8 cellular contexts compared by ENCODE assay signal in genomic region chr22:37544955-37545702, GRCh38. TPM values are rescaled to one million over a fixed set of nuclear protein-coding genes. Genes with fewer than 3 reads are reported as not detected.
DNase-seq lines count a peak whose midpoint lies in the region; ATAC-seq and TF ChIP-seq lines count a peak whose summit lies in the region.

No MANE protein-coding gene starts in this region.

- H2BK15ac ChIP-seq in IMR-90 (ENCODE audit: low read depth, low read length) = peak overlapping the region; percentile 45; the same call in 2 of the 3 replicates

- H3K27ac Mint-ChIP-seq in stimulated activated naive B cell treated with anti-CD40 and anti-IgM and Interleukin-4, amounts not matched to agents 10 μg/mL and 1 μg/mL and 100 μg/mL, for 72 hours = no peak overlapping the region

- peak overlapping the region; percentile 75 for H3K9ac ChIP-seq in IMR-90 (ENCODE audit: low read depth, low read length)

- peaks cover 30% of the 10 kb centered on the region for H3K4me1 ChIP-seq in IMR-90 (ENCODE audit: control insufficient read depth, insufficient read depth, low read length)

- no TSS peak for BruUV-seq in IMR-90 (replicated peaks; lab: Mats Ljungman, UMichigan)

- peak overlapping the region; percentile 88 for H4K5ac ChIP-seq in IMR-90 (ENCODE audit: low read depth, low read length)

- H4K20me1 ChIP-seq in IMR-90 (ENCODE audit: insufficient read depth, low read length) = no peaks in the 10 kb centered on the region

- DNase-seq in COLO668 (lab: John Stamatoyannopoulos, UW; ENCODE audit: unreplicated experiment) = peak; percentile 34
- DNase-seq in IMR-90 = peak; percentile 58
- DNase-seq in activated CD4-positive, CD25-positive, alpha-beta regulatory T cell treated with anti-CD3 and anti-CD28 coated beads, Interleukin-2, amount 50 U/mL, for 72 hours = peak; percentile 57
- peak; percentile 85 for DNase-seq in ecto neural progenitor cell (ENCODE audit: low spot score)
- DNase-seq in medulla oblongata (ENCODE audit: extremely low spot score) = peak; percentile 76
- peak; percentile 36 for DNase-seq in stimulated activated naive B cell treated with anti-CD40 and anti-IgM and Interleukin-4, amounts not matched to agents 10 μg/mL and 1 μg/mL and 100 μg/mL, for 72 hours
- DNase-seq in NCI-H345 treated with DMSO at 0.1 percent for 48 hours (lab: John Stamatoyannopoulos, UW; ENCODE audit: unreplicated experiment) = no peak

- peak overlapping the region; percentile 97 for H3K4ac ChIP-seq in IMR-90 (ENCODE audit: low read depth, low read length)

- H3K36me3 ChIP-seq in IMR-90 (ENCODE audit: control insufficient read depth, insufficient read depth, low read length) = no peaks in the 10 kb centered on the region

- peaks cover 0 to 10% of the 10 kb centered on the region in 2 experiments; a peak in 2 of 4 replicates for H3K79me1 ChIP-seq in IMR-90 (ENCODE audit: low read depth in 1 of 2, low read length in 2 of 2)

- peak overlapping the region; percentile 90 for H2BK20ac ChIP-seq in IMR-90 (ENCODE audit: low read depth, low read length)

- 61% methylated on average over 4 of the region's 11 CpGs; no CpG with 5 or more reads in 1 of the 2 experiments for WGBS in IMR-90 (ENCODE audit: extremely low coverage in 2 of 2, insufficient read length in 1 of 2), 2 experiments

- dilution Hi-C loops in IMR-90 (cut with HindIII; ENCODE audit: low sequenced_read_pairs, unreplicated experiment) = no loop called here

- no peak overlapping the region for H3K4me3 Mint-ChIP-seq in stimulated activated naive B cell treated with anti-CD40 and anti-IgM and Interleukin-4, amounts not matched to agents 10 μg/mL and 1 μg/mL and 100 μg/mL, for 72 hours

- peak overlapping the region; percentile 71; the same call in 1 of the 2 replicates for H3K23ac ChIP-seq in IMR-90 (ENCODE audit: low read depth, low read length)

- peak; percentile 40 for ATAC-seq in IMR-90 (ENCODE audit: low read depth)
- peak; percentile 40 to 47 for ATAC-seq in stimulated activated naive B cell treated with anti-CD40 and anti-IgM and Interleukin-4, amounts not matched to agents 10 μg/mL and 1 μg/mL and 100 μg/mL, for 72 hours (replicated peaks)
- ATAC-seq in GM19397 (IDR thresholded peaks at IDR 0.05; ENCODE audit: unreplicated experiment) = no peak

- H3K27ac ChIP-seq in IMR-90 (ENCODE audit: insufficient read depth, low read length) = peak overlapping the region; percentile 89

- CTCF ChIA-PET in IMR-90 (lab: Yijun Ruan, JAX) = interaction anchor here (0.6 to 3.8 kb wide), 8 partner anchors 16 to 76 kb away, joined by 3 to 26 read pairs (median 3); no protein-coding TSS in a partner anchor

- H3K9me3 ChIP-seq in IMR-90 (ENCODE audit: control insufficient read depth, insufficient read depth, low read length) = no peaks in the 10 kb centered on the region

- H2AFZ ChIP-seq in IMR-90 (replicated peaks; ENCODE audit: low read length, poor library complexity) = peak overlapping the region; percentile 97

- peak; percentile 83 for TF ChIP-seq RAD21 in IMR-90 (IDR thresholded peaks at IDR 0.05; ENCODE audit: low read length)

- intact Hi-C loops in IMR-90 (cut with micrococcal nuclease) = loop anchor here (1.0 to 5.0 kb wide), 3 partner anchors 45 to 132 kb away; partner anchors contain the start of genes GGA1 and LGALS1

- H3K36me3 Mint-ChIP-seq in stimulated activated naive B cell treated with anti-CD40 and anti-IgM and Interleukin-4, amounts not matched to agents 10 μg/mL and 1 μg/mL and 100 μg/mL, for 72 hours = no peaks in the 10 kb centered on the region

- H4K8ac ChIP-seq in IMR-90 (ENCODE audit: low read depth in 2 of 2, low read length in 2 of 2) = peak overlapping the region; percentile 76 to 93; a peak in 3 of 4 replicates

- peak overlapping the region; percentile 99 for H2AK9ac ChIP-seq in IMR-90 (replicated peaks; ENCODE audit: low read depth, low read length, poor library complexity)

- TF ChIP-seq CTCF in IMR-90 (conservative IDR thresholded peaks at IDR 0.05; ENCODE audit: low read depth, low read length) = peak; percentile 88

- in situ Hi-C loops in IMR-90 (cut with MboI; ENCODE audit: low sequenced_read_pairs) = no loop called here

- peak overlapping the region; percentile 84 for H2BK5ac ChIP-seq in IMR-90 (ENCODE audit: low read depth, low read length, poor library complexity, severe bottlenecking)

- H3K27me3 ChIP-seq in IMR-90 (ENCODE audit: control insufficient read depth, insufficient read depth, low read length) = no peaks in the 10 kb centered on the region

- H4K91ac ChIP-seq in IMR-90 (ENCODE audit: insufficient read depth, low read depth, low read length) = peak overlapping the region; percentile 94

- peaks cover 16 to 36% of the 10 kb centered on the region in 2 donors for H3K4me1 Mint-ChIP-seq in stimulated activated naive B cell treated with anti-CD40 and anti-IgM and Interleukin-4, amounts not matched to agents 10 μg/mL and 1 μg/mL and 100 μg/mL, for 72 hours

- H3K9me1 ChIP-seq in IMR-90 (ENCODE audit: insufficient read depth, low read length) = peaks cover 12% of the 10 kb centered on the region; the same call in 1 of the 2 replicates

- H3K18ac ChIP-seq in IMR-90 (ENCODE audit: low read depth, low read length) = peak overlapping the region; percentile 79; the same call in 1 of the 2 replicates

- H3K56ac ChIP-seq in IMR-90 (ENCODE audit: extremely low read depth, insufficient read depth, low read length) = no peak overlapping the region

- H2AK5ac ChIP-seq in IMR-90 (ENCODE audit: low read depth, low read length) = peak overlapping the region; percentile 96

- H3K4me3 ChIP-seq in IMR-90 (ENCODE audit: insufficient read depth, low read depth, low read length) = no peak overlapping the region

- peak overlapping the region; percentile 90 for H3K14ac ChIP-seq in IMR-90 (replicated peaks; ENCODE audit: low read depth, low read length)

- peaks cover 24 to 36% of the 10 kb centered on the region in 2 donors for H3K27me3 Mint-ChIP-seq in stimulated activated naive B cell treated with anti-CD40 and anti-IgM and Interleukin-4, amounts not matched to agents 10 μg/mL and 1 μg/mL and 100 μg/mL, for 72 hours

- TF ChIP-seq POLR2A in IMR-90 (IDR thresholded peaks at IDR 0.05; ENCODE audit: low read depth, low read length) = no peak

- H2BK120ac ChIP-seq in IMR-90 (ENCODE audit: low read depth, low read length) = peak overlapping the region; percentile 92

- H3K4me2 ChIP-seq in IMR-90 (ENCODE audit: low read depth, low read length) = peak overlapping the region; percentile 77

- POLR2A ChIA-PET in IMR-90 (lab: Charles Lee; ENCODE audit: unreplicated experiment) = interaction anchor here (1.0 kb wide), 1 partner anchor 47 kb away, joined by 4 read pairs; no protein-coding TSS in a partner anchor

- H3K9me3 Mint-ChIP-seq in stimulated activated naive B cell treated with anti-CD40 and anti-IgM and Interleukin-4, amounts not matched to agents 10 μg/mL and 1 μg/mL and 100 μg/mL, for 72 hours = no peaks in the 10 kb centered on the region

TF ChIP-seq in IMR-90, 13 proteins besides CTCF, POLR2A, EP300 and RAD21:
- TF ChIP-seq SMC3 (IDR thresholded peaks at IDR 0.05; ENCODE audit: low read depth, low read length) = peak; percentile 79
- TF ChIP-seq NFE2L2 (IDR thresholded peaks at IDR 0.05; ENCODE audit: low read depth, low read length) = no peak

RNA-seq across cellular contexts. Expression of gene CDC42EP1, which starts 15.2 kb away (rescaled TPM):
- total RNA-seq in IMR-90 (2012; rRNA removed) = 4.7 and 6.1 TPM in 2 replicates
- polyA plus RNA-seq in IMR-90 (2012; rRNA removed) = 47.3 and 59.2 TPM in 2 replicates
- 34.5 and 61.4 TPM in 2 replicates for polyA plus RNA-seq in IMR-90 (2012; cell fraction: cytosol; rRNA removed)
- 18.1 and 44.7 TPM in 2 replicates for polyA plus RNA-seq in IMR-90 (2012; cell fraction: nucleus; rRNA removed; ENCODE audit: low replicate concordance)

RNA-seq across cellular contexts. Expression of gene CARD10, which starts 25.9 kb away (rescaled TPM):
- total RNA-seq in IMR-90 (2012; rRNA removed) = 6.1 TPM in 2 replicates
- 18.4 and 19.8 TPM in 2 replicates for polyA plus RNA-seq in IMR-90 (2012; rRNA removed)
- polyA plus RNA-seq in IMR-90 (2012; cell fraction: cytosol; rRNA removed) = 9.8 and 18.6 TPM in 2 replicates
- polyA plus RNA-seq in IMR-90 (2012; cell fraction: nucleus; rRNA removed; ENCODE audit: low replicate concordance) = 23.8 and 66.7 TPM in 2 replicates

RNA-seq across cellular contexts. Expression of gene LGALS2, which starts 34.8 kb away (rescaled TPM):
- total RNA-seq in IMR-90 (2012; rRNA removed) = not detected in 2 replicates
- polyA plus RNA-seq in IMR-90 (2012; rRNA removed) = not detected in 2 replicates
- not detected in 2 replicates for polyA plus RNA-seq in IMR-90 (2012; cell fraction: cytosol; rRNA removed)
- polyA plus RNA-seq in IMR-90 (2012; cell fraction: nucleus; rRNA removed; ENCODE audit: low replicate concordance) = not detected in 2 replicates

RNA-seq across cellular contexts. Expression of gene MFNG, which starts 58.9 kb away (rescaled TPM):
- total RNA-seq in IMR-90 (2012; rRNA removed) = not detected in 2 replicates
- polyA plus RNA-seq in IMR-90 (2012; rRNA removed) = 0.15 and 0.24 TPM in 2 replicates
- polyA plus RNA-seq in IMR-90 (2012; cell fraction: cytosol; rRNA removed) = 0.08 and 0.34 TPM in 2 replicates
- 0.91 and 1.7 TPM in 2 replicates for polyA plus RNA-seq in IMR-90 (2012; cell fraction: nucleus; rRNA removed; ENCODE audit: low replicate concordance)
